ENCODE assay signal across 26 cellular contexts in the genomic region with DNA sequence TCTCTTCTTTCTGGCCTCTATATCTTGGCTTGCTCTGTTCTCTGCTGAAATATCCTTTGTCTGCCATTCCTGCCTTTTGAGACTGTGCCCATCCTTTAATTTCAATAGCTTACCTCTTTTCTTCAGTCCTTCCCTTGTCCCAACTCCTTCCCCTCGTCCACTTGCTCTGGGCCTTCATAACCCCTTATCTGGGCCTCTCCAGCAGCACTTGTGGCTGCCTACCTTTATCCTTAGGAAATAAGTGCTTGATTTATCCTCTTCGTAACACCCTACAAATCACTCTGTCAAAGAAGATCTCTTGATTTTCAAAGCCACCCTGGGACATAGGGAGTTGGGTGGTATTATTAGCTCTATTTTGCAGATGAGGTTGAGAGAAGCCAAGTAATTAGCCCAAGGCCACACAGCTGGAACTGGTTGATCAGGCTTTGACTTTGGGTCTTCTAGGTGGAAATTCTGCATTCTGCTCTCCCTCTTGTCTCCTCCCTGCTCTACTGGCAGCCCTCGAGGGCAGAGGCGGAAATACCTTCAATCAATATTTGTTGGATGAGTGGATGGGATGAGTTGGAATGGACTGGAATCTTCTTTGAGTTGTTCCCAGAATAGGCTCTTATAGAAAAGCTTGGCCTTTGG.
"Had no signal": no experiment of that assay in that cellular context is flagged by ENCODE, and none has a peak within 500 bp of the region (broad histone marks: within the 10 kb centered on the region; RNA-seq: fewer than 3 reads in every experiment).

No MANE protein-coding gene starts in this region.

- H3K36me3 ChIP-seq: breast epithelium, Peyer's patch, SJCRH30 had no signal

- H3K27ac ChIP-seq: breast epithelium, RWPE1, SJCRH30 had no signal

- DNase-seq: activated CD4-positive, alpha-beta T cell treated with anti-CD3 and anti-CD28 coated beads for 48 hours; activated CD4-positive, alpha-beta T cell treated with anti-CD3 and anti-CD28 coated beads, Interleukin-2, amount 50 U/mL, for 4 hours; activated CD4-positive, CD25-positive, alpha-beta regulatory T cell treated with anti-CD3 and anti-CD28 coated beads, Interleukin-2, amount 50 U/mL, for 72 hours; activated CD8-positive, alpha-beta T cell treated with anti-CD3 and anti-CD28 coated beads, Interleukin-2, amount 10 ng/mL, durations not matched to agents 7 days and 5 days; activated effector memory CD4-positive, alpha-beta T cell treated with Interleukin-2 at 50 U/mL for 16 hours; activated naive CD4-positive, alpha-beta T cell; activated T-cell treated with anti-CD3 and anti-CD28 coated beads, Interleukin-2, amount 50 U/mL, for 24 hours; central memory CD4-positive, alpha-beta T cell; NCI-H1092; NCI-H1694; NCI-H2029; NCI-H2107; NCI-H2171 treated with DMSO at 0.1 percent for 48 hours; NCI-H345; NCI-H510A; NK-92 treated with Interleukin-12 subunit alpha and Interleukin-12 subunit beta, amount 100 ng/mL, for 24 hours; Right ventricle myocardium superior; SK-N-SH; T-helper 1 cell had no signal

- H3K9ac ChIP-seq: SK-N-SH had no signal

- H3K4me3 Mint-ChIP-seq: activated CD8-positive, alpha-beta T cell treated with anti-CD3 and anti-CD28 coated beads, Interleukin-2, amount 10 ng/mL, durations not matched to agents 7 days and 5 days; activated naive CD4-positive, alpha-beta T cell treated with anti-CD3 and anti-CD28 coated beads, Interleukin-2, amount 50 U/mL, for 24 hours; activated T-cell treated with anti-CD3 and anti-CD28 coated beads, Interleukin-2, amount 50 U/mL, for 24 hours; activated T-helper 1 cell treated with anti-CD3 and anti-CD28 coated beads, Interleukin-12 subunit alpha, Interleukin-12 subunit beta, Interleukin-2, Interleukin-4 antibody, amounts not matched to agents 30 ng/mL and 10 ng/mL and 1 ng/mL, durations not matched to agents 14 hours and 24 hours and 36 hours; WTC11 had no signal

- H3K36me3 Mint-ChIP-seq: activated naive CD4-positive, alpha-beta T cell treated with anti-CD3 and anti-CD28 coated beads, Interleukin-2, amount 50 U/mL, for 24 hours; WTC11 had no signal

- H3K4me1 ChIP-seq: breast epithelium, SJCRH30 had no signal

- ATAC-seq: activated CD8-positive, alpha-beta T cell treated with anti-CD3 and anti-CD28 coated beads, Interleukin-2, amount 10 ng/mL, durations not matched to agents 7 days and 5 days had no signal

- H3K4me1 Mint-ChIP-seq: activated naive CD4-positive, alpha-beta T cell treated with anti-CD3 and anti-CD28 coated beads, Interleukin-2, amount 50 U/mL, for 24 hours had no signal

- H3K27me3 ChIP-seq: breast epithelium, Peyer's patch had no signal

- H3K9me3 Mint-ChIP-seq: activated naive CD4-positive, alpha-beta T cell treated with anti-CD3 and anti-CD28 coated beads, Interleukin-2, amount 50 U/mL, for 24 hours; activated T-cell treated with anti-CD3 and anti-CD28 coated beads, Interleukin-2, amount 50 U/mL, for 24 hours; activated T-helper 1 cell treated with anti-CD3 and anti-CD28 coated beads, Interleukin-12 subunit alpha, Interleukin-12 subunit beta, Interleukin-2, Interleukin-4 antibody, amounts not matched to agents 30 ng/mL and 10 ng/mL and 1 ng/mL, durations not matched to agents 14 hours and 24 hours and 36 hours; WTC11 had no signal

- H3K27me3 Mint-ChIP-seq: activated naive CD4-positive, alpha-beta T cell treated with anti-CD3 and anti-CD28 coated beads, Interleukin-2, amount 50 U/mL, for 24 hours had no signal

- H3K27ac Mint-ChIP-seq: activated CD8-positive, alpha-beta T cell treated with anti-CD3 and anti-CD28 coated beads, Interleukin-2, amount 10 ng/mL, durations not matched to agents 7 days and 5 days; activated naive CD4-positive, alpha-beta T cell treated with anti-CD3 and anti-CD28 coated beads, Interleukin-2, amount 50 U/mL, for 24 hours; activated T-cell treated with anti-CD3 and anti-CD28 coated beads, Interleukin-2, amount 50 U/mL, for 24 hours; activated T-helper 1 cell treated with anti-CD3 and anti-CD28 coated beads, Interleukin-12 subunit alpha, Interleukin-12 subunit beta, Interleukin-2, Interleukin-4 antibody, amounts not matched to agents 30 ng/mL and 10 ng/mL and 1 ng/mL, durations not matched to agents 14 hours and 24 hours and 36 hours; WTC11 had no signal

- H3K4me3 ChIP-seq: breast epithelium, Peyer's patch, SJCRH30 had no signal

- H3K9me3 ChIP-seq: breast epithelium, Peyer's patch, SJCRH30, SK-N-SH had no signal

- H3K4me2 ChIP-seq: SK-N-SH had no signal
